26 cellular contexts compared by ENCODE assay signal in genomic region chr2:211361383-211361782, GRCh38.
"Had no signal": no experiment of that assay in that cellular context is flagged by ENCODE, and none has a peak within 500 bp of the region (broad histone marks: within the 10 kb centered on the region; RNA-seq: fewer than 3 reads in every experiment).

No MANE protein-coding gene starts in this region.

- H3K4me3 ChIP-seq: heart left ventricle, left ventricle myocardium inferior, lung, neural progenitor cell, psoas muscle, right atrium auricular region, right lobe of liver, smooth muscle cell, stomach, testis, thyroid gland, transverse colon, upper lobe of left lung had no signal

- H3K9me3 ChIP-seq: neutrophil, psoas muscle, right atrium auricular region, right lobe of liver, testis, thyroid gland, transverse colon, upper lobe of left lung had no signal

- H3K4me1 ChIP-seq: heart left ventricle, left ventricle myocardium inferior, parathyroid adenoma, psoas muscle, right atrium auricular region, right lobe of liver, stomach, testis, thyroid gland, transverse colon, upper lobe of left lung had no signal

- H3K4me2 ChIP-seq: neural progenitor cell, smooth muscle cell had no signal

- H3K36me3 ChIP-seq: heart left ventricle, left ventricle myocardium inferior, neural progenitor cell, neutrophil, right atrium auricular region, right lobe of liver, stomach, thyroid gland, transverse colon, upper lobe of left lung had no signal

- H3K79me2 ChIP-seq: parathyroid adenoma had no signal

- H3K27ac ChIP-seq: heart left ventricle, left ventricle myocardium inferior, neural progenitor cell, neutrophil, parathyroid adenoma, psoas muscle, right atrium auricular region, right lobe of liver, stomach, testis, thyroid gland, transverse colon, upper lobe of left lung had no signal

- H2AFZ ChIP-seq: parathyroid adenoma had no signal

- DNase-seq: heart left ventricle; hypothalamus; islet precursor cell; left ventricle myocardium inferior; mesendoderm; naive B cell; natural killer cell; nephron progenitor cell; occipital lobe; psoas muscle; right lobe of liver; stimulated activated CD4-positive, alpha-beta T cell treated with anti-CD3 and anti-CD28 coated beads, Interleukin-1b, Interleukin-23, amount 100 ng/mL, for 48 hours; stimulated activated CD4-positive, alpha-beta T cell treated with anti-CD3 and anti-CD28 coated beads, Interleukin-2, amount 100 ng/mL, for 48 hours; stimulated activated naive B cell treated with anti-CD40 and anti-IgM and Interleukin-4, amounts not matched to agents 10 μg/mL and 1 μg/mL and 100 μg/mL, for 72 hours; stimulated activated naive CD8-positive, alpha-beta T cell treated with anti-CD3 and anti-CD28 coated beads, Interleukin-15, Interleukin-2, amounts not matched to agents 100 U/mL and 50 U/mL, for 24 hours; stomach; testis; thyroid gland; transverse colon; upper lobe of left lung had no signal

- H3K9ac ChIP-seq: neural progenitor cell, parathyroid adenoma had no signal

- H3K27me3 ChIP-seq: heart left ventricle, neural progenitor cell, neutrophil, right atrium auricular region, right lobe of liver, stomach, testis, thyroid gland, transverse colon, upper lobe of left lung had no signal
